ENCODE assay signal across 8 cellular contexts in genomic region chr3:42803800-42804112, GRCh38. TPM values are rescaled to one million over a fixed set of nuclear protein-coding genes. Genes with fewer than 3 reads are reported as not detected.
DNase-seq lines count a peak whose midpoint lies in the region; ATAC-seq and TF ChIP-seq lines count a peak whose summit lies in the region.

No MANE protein-coding gene starts in this region.

- H3K27me3 ChIP-seq in Panc1 (ENCODE audit: control insufficient read depth, insufficient read depth, low read length): no peaks in the 10 kb centered on the region; the same call in 1 of the 2 replicates
- H3K27me3 ChIP-seq in brain microvascular endothelial cell (replicated peaks): no peaks in the 10 kb centered on the region

- H3K4me3 ChIP-seq in AG04449 (ENCODE audit: low read depth, low read length) (peak overlapping the region; percentile 80), Panc1 (ENCODE audit: low read depth in 2 of 2, low read length in 2 of 2) (peak overlapping the region; percentile 79 to 86), brain microvascular endothelial cell (ENCODE audit: low read depth, low read length) (peak overlapping the region; percentile 85)

- H3K27ac ChIP-seq in Panc1 (ENCODE audit: low read length) (peak overlapping the region; percentile 86), brain microvascular endothelial cell (peak overlapping the region; percentile 43)

- TSS peak; percentile 68 for BruUV-seq in Panc1 (replicated peaks; lab: Mats Ljungman, UMichigan)

- H3K4me1 ChIP-seq in Panc1 (ENCODE audit: control insufficient read depth, insufficient read depth, low read length): peaks cover 7% of the 10 kb centered on the region

- POLR2A ChIA-PET in AG04449 (lab: Yijun Ruan, JAX) (interaction anchor here (1.1 kb wide), 1 partner anchor 9 kb away, joined by 4 read pairs; no protein-coding TSS in a partner anchor), Panc1 (lab: Charles Lee) (no interaction called here)

- in situ Hi-C loops in Panc1 (cut with HindIII; ENCODE audit: low pct_unique_long_range_greater_than_20kb, low sequenced_read_pairs): no loop called here
- in situ Hi-C loops in brain microvascular endothelial cell (cut with HindIII; ENCODE audit: low pct_ligation_motif_present, low sequenced_read_pairs): no loop called here

- intact Hi-C loops in Panc1 (cut with micrococcal nuclease; ENCODE audit: unreplicated experiment): no loop called here

- H3K9me3 ChIP-seq in Panc1 (ENCODE audit: control insufficient read depth, insufficient read depth, low read depth, low read length): no peaks in the 10 kb centered on the region

- no peak for DNase-seq in AG04449 (ENCODE audit: low read depth, low spot score)
- DNase-seq in Panc1 (ENCODE audit: low read depth, low spot score): no peak
- DNase-seq in brain microvascular endothelial cell: peak; percentile 16
- DNase-seq in kidney glomerular epithelial cell (lab: John Stamatoyannopoulos, UW): peak; percentile 50
- DNase-seq in stimulated activated CD4-positive, alpha-beta T cell treated with anti-CD3 and anti-CD28 coated beads, TNF-alpha, amount 100 ng/mL, for 24 hours (ENCODE audit: low read depth in 3 of 3): peak in 2 of 3 experiments; percentile 3 to 37
- DNase-seq in DMS79 (lab: John Stamatoyannopoulos, UW): no peak

- H3K36me3 ChIP-seq in Panc1 (ENCODE audit: control insufficient read depth, insufficient read depth, low read length) (peaks cover 9% of the 10 kb centered on the region; the same call in 1 of the 2 replicates), brain microvascular endothelial cell (replicated peaks) (peaks cover 2% of the 10 kb centered on the region)

- ATAC-seq in GM18498 (IDR thresholded peaks at IDR 0.05; ENCODE audit: unreplicated experiment): peak; percentile 22
- ATAC-seq in HG02943 (IDR thresholded peaks at IDR 0.05; ENCODE audit: low read depth, unreplicated experiment): peak; percentile 28
- peak; percentile 33 for ATAC-seq in Panc1

- TF ChIP-seq CTCF in AG04449 (IDR thresholded peaks at IDR 0.05; ENCODE audit: insufficient read depth, low read length, missing control alignments): no peak
- TF ChIP-seq CTCF in Panc1 (IDR thresholded peaks at IDR 0.05): no peak
- TF ChIP-seq CTCF in brain microvascular endothelial cell (IDR thresholded peaks at IDR 0.05; ENCODE audit: low read depth, low read length, missing control alignments): no peak

- CTCF ChIA-PET in AG04449 (lab: Yijun Ruan, JAX): interaction anchor here (1.5 to 2.1 kb wide), 2 partner anchors 10 to 36 kb away, joined by 6 to 7 read pairs; no protein-coding TSS in a partner anchor
- CTCF ChIA-PET in Panc1 (lab: Charles Lee): no interaction called here

RNA-seq across cellular contexts. Expression of gene HIGD1A, which starts 0.5 kb away (rescaled TPM):
- 74.6 TPM for total RNA-seq in Panc1 (2021; ENCODE audit: unreplicated experiment)
- polyA plus RNA-seq in Panc1 (2012; ENCODE audit: insufficient read length): 53.1 TPM

RNA-seq across cellular contexts. Expression of gene ACKR2, which starts 5.5 kb away (rescaled TPM):
- not detected for total RNA-seq in Panc1 (2021; ENCODE audit: unreplicated experiment)
- polyA plus RNA-seq in Panc1 (2012; ENCODE audit: insufficient read length): 0.19 TPM

RNA-seq across cellular contexts. Expression of gene CCDC13, which starts 30.7 kb away (rescaled TPM):
- total RNA-seq in Panc1 (2021; ENCODE audit: unreplicated experiment): 0.82 TPM
- polyA plus RNA-seq in Panc1 (2012; ENCODE audit: insufficient read length): 0.61 TPM

Comparison
In these comparisons a context has a peak if more than half of its experiments do, and no peak if none do; other contexts are left out.
1. DNase-seq: peak in brain microvascular endothelial cell (single experiment), kidney glomerular epithelial cell (single experiment) and stimulated activated CD4-positive, alpha-beta T cell treated with anti-CD3 and anti-CD28 coated beads, TNF-alpha, amount 100 ng/mL, for 24 hours (2 of 3); none in AG04449 (single experiment), Panc1 (single experiment) and DMS79 (single experiment).
2. Peak in every context shown above with its lines, with median percentiles within 50 percentile points of each other: H3K4me3 ChIP-seq and ATAC-seq.